Comparison of ENCODE assay signal across 21 cellular contexts in the genomic region with DNA sequence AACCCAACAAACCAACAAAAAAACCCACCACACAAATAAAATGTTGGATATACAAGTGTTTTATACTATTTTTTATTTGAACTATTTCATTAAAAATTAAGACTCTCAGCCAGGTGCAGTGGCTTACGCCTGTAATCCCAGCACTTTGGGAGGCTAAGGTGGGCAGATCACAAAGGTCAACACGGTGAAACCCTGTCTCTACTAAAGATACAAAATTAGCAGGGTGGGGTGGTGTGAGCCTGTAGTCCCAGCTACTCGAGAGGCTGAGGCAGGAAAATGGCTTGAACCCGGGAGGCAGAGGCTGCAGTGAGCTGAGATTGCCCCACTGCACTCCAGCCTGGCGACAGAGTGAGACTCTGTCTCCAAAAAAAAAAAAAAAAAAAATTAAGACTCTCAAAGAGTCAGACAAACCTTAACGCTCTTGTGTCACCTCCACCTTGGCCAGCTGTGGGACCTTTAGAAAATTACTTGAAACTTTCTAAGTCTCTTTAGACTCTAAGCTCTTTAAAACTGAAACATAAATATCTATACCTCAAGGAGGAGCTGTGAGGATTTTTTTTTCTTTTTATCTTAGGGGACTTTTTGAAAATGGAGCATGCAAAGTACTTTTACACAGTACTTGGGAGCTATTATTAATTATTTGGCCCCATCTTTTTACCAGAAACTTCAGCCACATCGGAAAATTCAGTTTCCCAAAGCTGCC.
A peak's percentile ranks its signal among the peaks of the same experiment; 100 is the strongest.
DNase-seq lines count a peak whose midpoint lies in the region; ATAC-seq, FAIRE-seq and TF ChIP-seq lines count a peak whose summit lies in the region.
"Had no signal": no experiment of that assay in that cellular context is flagged by ENCODE, and none has a peak within 500 bp of the region (broad histone marks: within the 10 kb centered on the region; RNA-seq: fewer than 3 reads in every experiment).

No MANE protein-coding gene starts in this region.

- 84% methylated on average over 7 of the region's 7 CpGs for WGBS in A549 (ENCODE audit: missing lambda C conversion rate)
- WGBS in mesenchymal stem cell = 95% methylated on average over 6 of the region's 7 CpGs

- H2BK5ac ChIP-seq in mesenchymal stem cell (ENCODE audit: low read depth, low read length, poor library complexity, severe bottlenecking) = no peak overlapping the region

- H3K4me1 ChIP-seq in A549 = peaks cover 32% of the 10 kb centered on the region
- H3K4me1 ChIP-seq in CD8-positive, alpha-beta T cell (ENCODE audit: insufficient read depth, low read length) = no peaks in the 10 kb centered on the region
- H3K4me1 ChIP-seq in PC-9 (replicated peaks; ENCODE audit: insufficient read depth) = peaks cover 20% of the 10 kb centered on the region
- peaks cover 4% of the 10 kb centered on the region for H3K4me1 ChIP-seq in mesenchymal stem cell (ENCODE audit: control insufficient read depth, insufficient read depth, low read depth, low read length)
- H3K4me1 ChIP-seq: neural progenitor cell, prostate gland, vagina had no signal

- DNase-seq in A549 (ENCODE audit: low read depth in 1 of 2, low spot score in 1 of 2) (no peak), PC-9 (no peak), mesenchymal stem cell (no peak), AG08395 (ENCODE audit: low spot score) (no peak)
- DNase-seq in CD8-positive, alpha-beta T cell = no peak
- DNase-seq: activated naive CD8-positive, alpha-beta T cell treated with anti-CD3 and anti-CD28 coated beads, Interleukin-2, amount 10 ng/mL, durations not matched to agents 7 days and 5 days; DMS79 treated with DMSO at 0.1 percent for 48 hours; left ventricle myocardium inferior; mucosa of descending colon; NCI-H146; NCI-H2171; NCI-H526 treated with DMSO at 0.1 percent for 48 hours; RPMI8226 had no signal

- H4K91ac ChIP-seq in mesenchymal stem cell (ENCODE audit: low read length) = no peak overlapping the region

- H3K4me2 ChIP-seq in A549 = peak overlapping the region; percentile 37
- H3K4me2 ChIP-seq in PC-9 = peak overlapping the region; percentile 10; the same call in 1 of the 2 replicates
- H3K4me2 ChIP-seq in mesenchymal stem cell (ENCODE audit: low read length, poor library complexity, severe bottlenecking) = no peak overlapping the region
- H3K4me2 ChIP-seq: neural progenitor cell had no signal

- no TSS peak for BruUV-seq in PC-9 (replicated peaks; lab: Mats Ljungman, UMichigan)

- H2AK5ac ChIP-seq in mesenchymal stem cell (ENCODE audit: low read length, severe bottlenecking) = no peak overlapping the region

- no peaks in the 10 kb centered on the region for H4K20me1 ChIP-seq in PC-9 (ENCODE audit: insufficient read depth)

- H3K79me1 ChIP-seq in mesenchymal stem cell (replicated peaks; ENCODE audit: low read length, poor library complexity, severe bottlenecking) = peaks cover 13% of the 10 kb centered on the region

- H3K4me1 Mint-ChIP-seq in CD8-positive, alpha-beta T cell (ENCODE audit: low read depth) = peaks cover 26% of the 10 kb centered on the region
- H3K4me1 Mint-ChIP-seq: neural progenitor cell had no signal

- H3K9me3 Mint-ChIP-seq in CD8-positive, alpha-beta T cell = no peaks in the 10 kb centered on the region
- H3K9me3 Mint-ChIP-seq: neural progenitor cell had no signal

- H3K27ac ChIP-seq in A549 = peak overlapping the region in 1 of 2 experiments; percentile 10; a peak in 1 of 6 replicates
- H3K27ac ChIP-seq in CD8-positive, alpha-beta T cell (ENCODE audit: low read depth, low read length) = no peak overlapping the region
- H3K27ac ChIP-seq in PC-9 = peak overlapping the region; percentile 45
- H3K27ac ChIP-seq in mesenchymal stem cell (ENCODE audit: low read length, poor library complexity, severe bottlenecking) = peak overlapping the region; percentile 30
- H3K27ac ChIP-seq: left ventricle myocardium inferior, neural progenitor cell, prostate gland, SK-N-MC, vagina had no signal

- H3K4me3 ChIP-seq in A549 = no peak overlapping the region
- H3K4me3 ChIP-seq in CD8-positive, alpha-beta T cell (ENCODE audit: low read depth, low read length) = no peak overlapping the region
- no peak overlapping the region for H3K4me3 ChIP-seq in PC-9
- no peak overlapping the region for H3K4me3 ChIP-seq in mesenchymal stem cell (ENCODE audit: insufficient read depth in 1 of 2, low read depth in 1 of 2, low read length in 2 of 2)
- H3K4me3 ChIP-seq: left ventricle myocardium inferior, mucosa of descending colon, neural progenitor cell, prostate gland, SK-N-MC, vagina had no signal

- no peak for TF ChIP-seq EP300 in A549 (IDR thresholded peaks at IDR 0.05)

- H2BK120ac ChIP-seq in mesenchymal stem cell (ENCODE audit: low read depth, low read length) = no peak overlapping the region

- H2BK15ac ChIP-seq in mesenchymal stem cell (ENCODE audit: low read depth, poor library complexity, severe bottlenecking) = no peak overlapping the region

- CTCF ChIA-PET in A549 (lab: Yijun Ruan, JAX) (interaction anchor here (0.8 to 1.1 kb wide), 2 partner anchors 8 to 86 kb away, joined by 3 to 4 read pairs; no protein-coding TSS in a partner anchor), PC-9 (lab: Charles Lee) (interaction anchor here (0.6 to 0.7 kb wide), 4 partner anchors 26 to 751 kb away, joined by 3 to 4 read pairs (median 4); no protein-coding TSS in a partner anchor)
- CTCF ChIA-PET in CD8-positive, alpha-beta T cell (lab: Charles Lee) = interaction anchor here (0.6 to 0.8 kb wide), 3 partner anchors 45 to 340 kb away, joined by 3 to 4 read pairs (median 3); no protein-coding TSS in a partner anchor

- no peak overlapping the region for H3K4me3 Mint-ChIP-seq in CD8-positive, alpha-beta T cell
- H3K4me3 Mint-ChIP-seq: activated naive CD8-positive, alpha-beta T cell treated with anti-CD3 and anti-CD28 coated beads, Interleukin-2, amount 10 ng/mL, durations not matched to agents 7 days and 5 days; B cell; neural progenitor cell had no signal

- no peak overlapping the region for H3K9ac ChIP-seq in mesenchymal stem cell (ENCODE audit: low read length)
- H3K9ac ChIP-seq: neural progenitor cell had no signal

- H2BK12ac ChIP-seq in mesenchymal stem cell (ENCODE audit: low read length in 2 of 2) = no peak overlapping the region

- FAIRE-seq in A549 (lab: Jason Lieb, UNC) = no peak

- peak overlapping the region; percentile 5 for H3K27ac Mint-ChIP-seq in CD8-positive, alpha-beta T cell
- H3K27ac Mint-ChIP-seq: activated naive CD8-positive, alpha-beta T cell treated with anti-CD3 and anti-CD28 coated beads, Interleukin-2, amount 10 ng/mL, durations not matched to agents 7 days and 5 days; B cell; neural progenitor cell had no signal

- POLR2A ChIA-PET in A549 (lab: Yijun Ruan, JAX) = no interaction called here
- POLR2A ChIA-PET in CD8-positive, alpha-beta T cell (lab: Charles Lee) = interaction anchor here (0.7 kb wide), 1 partner anchor 25 kb away, joined by 4 read pairs; no protein-coding TSS in a partner anchor
- POLR2A ChIA-PET in PC-9 (lab: Charles Lee; ENCODE audit: unreplicated experiment) = interaction anchor here (0.6 kb wide), 2 partner anchors 9 to 111 kb away, joined by 6 to 8 read pairs; no protein-coding TSS in a partner anchor

- TF ChIP-seq RAD21 in A549 (conservative IDR thresholded peaks at IDR 0.05 in 1 of 2, IDR thresholded peaks at IDR 0.05 in 1 of 2) = no peak

- peaks cover 27% of the 10 kb centered on the region for H3F3A ChIP-seq in PC-9 (ENCODE audit: insufficient read depth, low read depth)

- H3K9me3 ChIP-seq in A549 = no peaks in the 10 kb centered on the region
- no peaks in the 10 kb centered on the region for H3K9me3 ChIP-seq in CD8-positive, alpha-beta T cell (ENCODE audit: low read length)
- no peaks in the 10 kb centered on the region for H3K9me3 ChIP-seq in PC-9 (ENCODE audit: insufficient read depth, low read depth)
- no peaks in the 10 kb centered on the region for H3K9me3 ChIP-seq in mesenchymal stem cell (ENCODE audit: control insufficient read depth, low read length)
- H3K9me3 ChIP-seq: left ventricle myocardium inferior, mucosa of descending colon, prostate gland, vagina had no signal

- ATAC-seq in A549 (peak in 1 of 2 experiments; percentile 23; a peak in 2 of 6 replicates), GM21390 (IDR thresholded peaks at IDR 0.05; ENCODE audit: unreplicated experiment) (no peak), HG03565 (IDR thresholded peaks at IDR 0.05; ENCODE audit: unreplicated experiment) (no peak)
- no peak for ATAC-seq in CD8-positive, alpha-beta T cell
- ATAC-seq: esophagus mucosa had no signal

- H3K9me2 ChIP-seq in PC-9 (ENCODE audit: insufficient read depth) = no peaks in the 10 kb centered on the region

- H3K23ac ChIP-seq in mesenchymal stem cell (ENCODE audit: low read length in 2 of 2) = no peak overlapping the region

- TF ChIP-seq POLR2A in A549 (IDR thresholded peaks at IDR 0.05; ENCODE audit: low read length) = no peak

- no peak overlapping the region for H2AFZ ChIP-seq in PC-9
- no peak overlapping the region for H2AFZ ChIP-seq in mesenchymal stem cell (ENCODE audit: low read depth, low read length)
- H2AFZ ChIP-seq: neural progenitor cell had no signal

- no peaks in the 10 kb centered on the region for H3K27me3 Mint-ChIP-seq in CD8-positive, alpha-beta T cell (ENCODE audit: low read depth)
- H3K27me3 Mint-ChIP-seq: activated naive CD8-positive, alpha-beta T cell treated with anti-CD3 and anti-CD28 coated beads, Interleukin-2, amount 10 ng/mL, durations not matched to agents 7 days and 5 days; B cell had no signal

- intact Hi-C loops in CD8-positive, alpha-beta T cell (cut with DNase I, micrococcal nuclease) = no loop called here
- intact Hi-C loops in PC-9 (cut with micrococcal nuclease; ENCODE audit: unreplicated experiment) = no loop called here

- H3K14ac ChIP-seq in mesenchymal stem cell (ENCODE audit: low read length in 2 of 2) = no peak overlapping the region

- H3K36me3 Mint-ChIP-seq in CD8-positive, alpha-beta T cell = peaks cover 36% of the 10 kb centered on the region

- no peak overlapping the region for H4K8ac ChIP-seq in mesenchymal stem cell (ENCODE audit: low read length)

- no peak overlapping the region for H3K4ac ChIP-seq in mesenchymal stem cell (ENCODE audit: low read depth in 1 of 2, low read length in 2 of 2)

- H3K18ac ChIP-seq in mesenchymal stem cell (ENCODE audit: low read depth in 1 of 2, low read length in 2 of 2) = peak overlapping the region in 1 of 2 experiments; percentile 48

- no peaks in the 10 kb centered on the region for H3K27me3 ChIP-seq in CD8-positive, alpha-beta T cell (ENCODE audit: insufficient read depth, low read length)
- H3K27me3 ChIP-seq in PC-9 (ENCODE audit: insufficient read depth, low read depth) (no peaks in the 10 kb centered on the region), mesenchymal stem cell (ENCODE audit: control insufficient read depth in 1 of 2, insufficient read depth in 1 of 2, low read length in 2 of 2) (no peaks in the 10 kb centered on the region)
- H3K27me3 ChIP-seq: neural progenitor cell, vagina had no signal

- peaks cover 6% of the 10 kb centered on the region for H3K36me3 ChIP-seq in CD8-positive, alpha-beta T cell (ENCODE audit: insufficient read depth, low read length)
- H3K36me3 ChIP-seq in PC-9 (ENCODE audit: low read depth) (peaks cover 30% of the 10 kb centered on the region; the same call in 1 of the 2 replicates), mesenchymal stem cell (ENCODE audit: control insufficient read depth in 1 of 2, insufficient read depth in 2 of 2, low read depth in 1 of 2, low read length in 2 of 2) (peaks cover 3 to 21% of the 10 kb centered on the region in 2 experiments)
- H3K36me3 ChIP-seq: neural progenitor cell, prostate gland had no signal

- no peak for TF ChIP-seq CTCF in A549 (IDR thresholded peaks at IDR 0.05)
- no peak for TF ChIP-seq CTCF in CD8-positive, alpha-beta T cell (IDR thresholded peaks at IDR 0.05)
- no peak for TF ChIP-seq CTCF in PC-9 (conservative IDR thresholded peaks at IDR 0.05)

- H3K79me2 ChIP-seq in PC-9 (ENCODE audit: low read depth) = 0 out of 2 replicates have a peak, but pooled peaks cover 2% of the 10 kb centered on the region
